Comparison of ENCODE assay signal across 27 cellular contexts in genomic region chrX:2330487-2330886, GRCh38.
"Had no signal": no experiment of that assay in that cellular context is flagged by ENCODE, and none has a peak within 500 bp of the region (broad histone marks: within the 10 kb centered on the region; RNA-seq: fewer than 3 reads in every experiment).

No MANE protein-coding gene starts in this region.

- H3K9me3 ChIP-seq: esophagus muscularis mucosa, gastroesophageal sphincter had no signal

- H3K36me3 ChIP-seq: brain microvascular endothelial cell, esophagus muscularis mucosa, gastroesophageal sphincter, heart right ventricle had no signal

- FAIRE-seq: astrocyte, bronchial epithelial cell had no signal

- H3K4me1 ChIP-seq: esophagus muscularis mucosa, foreskin keratinocyte, gastroesophageal sphincter had no signal

- H3K4me3 ChIP-seq: esophagus muscularis mucosa, gastroesophageal sphincter, heart right ventricle had no signal

- ATAC-seq: activated CD4-positive, alpha-beta T cell treated with anti-CD3 and anti-CD28 coated beads for 36 hours; effector memory CD8-positive, alpha-beta T cell; foreskin keratinocyte; gastroesophageal sphincter; heart right ventricle had no signal

- H3K27me3 ChIP-seq: brain microvascular endothelial cell, esophagus muscularis mucosa, foreskin keratinocyte, gastroesophageal sphincter, heart right ventricle had no signal

- DNase-seq: activated CD4-positive, alpha-beta memory T cell treated with anti-CD3 and anti-CD28 coated beads, Interleukin-2, amount 10 ng/mL, durations not matched to agents 7 days and 5 days; activated CD4-positive, alpha-beta T cell treated with anti-CD3 and anti-CD28 coated beads for 36 hours; activated CD4-positive, alpha-beta T cell treated with anti-CD3 and anti-CD28 coated beads, Interleukin-2, amount 10 ng/mL, durations not matched to agents 7 days and 5 days; activated CD4-positive, alpha-beta T cell treated with anti-CD3 and anti-CD28 coated beads, Interleukin-2, amount 50 U/mL, for 4 hours; activated CD4-positive, CD25-positive, alpha-beta regulatory T cell; activated CD4-positive, CD25-positive, alpha-beta regulatory T cell treated with anti-CD3 and anti-CD28 coated beads, Interleukin-2, amount 50 U/mL, for 72 hours; activated CD8-positive, alpha-beta memory T cell treated with anti-CD3 and anti-CD28 coated beads, Interleukin-2, amount 50 U/mL, for 48 hours; activated effector memory CD4-positive, alpha-beta T cell treated with anti-CD3 and anti-CD28 coated beads, Interleukin-2, amount 50 U/mL, for 16 hours; activated naive CD4-positive, alpha-beta T cell treated with anti-CD3 and anti-CD28 coated beads for 36 hours; activated naive CD8-positive, alpha-beta T cell treated with anti-CD3 and anti-CD28 coated beads for 36 hours; activated T-cell treated with anti-CD3 and anti-CD28 coated beads for 4 hours; activated T-cell treated with anti-CD3 and anti-CD28 coated beads, Interleukin-2, amount 50 U/mL, for 24 hours; amniotic stem cell; anterior cingulate cortex; brain microvascular endothelial cell; cortex of kidney; dermis blood vessel endothelial cell; effector CD4-positive, alpha-beta T cell; effector memory CD8-positive, alpha-beta T cell; erythroblast; foreskin keratinocyte; heart right ventricle; T-helper 2 cell had no signal

- H3K27ac ChIP-seq: brain microvascular endothelial cell, esophagus muscularis mucosa, foreskin keratinocyte, gastroesophageal sphincter, heart right ventricle had no signal
